Comparison of ENCODE assay signal across 8 cellular contexts in the genomic region with DNA sequence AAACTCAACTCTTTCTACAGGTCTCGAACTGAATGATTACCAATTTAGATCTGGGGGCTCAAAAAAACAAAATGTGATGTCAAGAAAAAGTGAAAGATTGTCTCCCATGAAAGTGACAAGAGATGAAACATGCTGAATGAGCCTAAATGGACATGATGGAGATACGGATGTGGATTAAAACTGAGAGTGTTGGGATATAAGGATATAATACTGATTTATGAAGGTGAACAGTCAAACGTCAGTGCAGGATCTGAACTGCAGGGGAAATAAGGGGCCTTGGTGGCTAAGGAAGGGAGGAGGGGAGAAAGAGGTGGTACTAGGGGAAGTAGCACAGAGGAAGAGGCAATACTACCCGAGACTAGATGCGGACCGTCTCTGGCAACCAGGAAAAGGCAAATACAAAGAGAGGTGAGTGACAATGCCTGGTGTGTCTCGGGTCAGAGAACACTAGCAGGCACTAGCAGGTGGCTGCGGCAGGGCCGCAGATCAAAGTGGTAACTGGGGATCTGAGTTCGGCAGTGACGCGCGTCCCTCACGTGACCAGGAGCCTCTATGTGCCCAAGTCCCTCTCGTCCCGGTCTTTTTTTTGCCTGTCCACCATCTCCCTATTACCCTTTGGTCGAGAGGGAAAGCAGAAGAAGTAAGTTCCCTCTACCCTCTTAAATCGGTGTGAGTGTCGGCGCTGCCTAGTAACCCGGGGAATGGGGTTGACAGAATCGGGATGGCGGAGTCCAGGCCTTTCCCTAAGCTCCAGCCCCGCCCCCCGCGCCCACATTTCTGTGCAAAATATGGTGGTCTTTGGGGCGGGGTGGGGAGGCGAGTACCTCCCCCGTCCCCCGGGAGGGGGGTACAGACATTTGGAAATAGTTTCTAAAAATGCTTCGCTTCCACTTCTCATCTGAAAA. TPM values are rescaled to one million over a fixed set of nuclear protein-coding genes. Genes with fewer than 3 reads are reported as not detected.
DNase-seq lines count a peak whose midpoint lies in the region; FAIRE-seq and TF ChIP-seq lines count a peak whose summit lies in the region.

A gene with protein sequence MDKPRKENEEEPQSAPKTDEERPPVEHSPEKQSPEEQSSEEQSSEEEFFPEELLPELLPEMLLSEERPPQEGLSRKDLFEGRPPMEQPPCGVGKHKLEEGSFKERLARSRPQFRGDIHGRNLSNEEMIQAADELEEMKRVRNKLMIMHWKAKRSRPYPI (plus strand): TSS at position 590 of the 905 bp plus-strand sequence. CDS start 942 bp downstream, outside the sequence.

- intact Hi-C loops in kidney (cut with DNase I) = no loop called here

- 3 to 26% (median 7%) methylated on average over 22 to 31 of the region's 31 CpGs for WGBS in small intestine, 3 donors

- H3K36me3 ChIP-seq in H7 (replicated peaks; ENCODE audit: control insufficient read depth, insufficient read depth, low read length) (no peaks in the 10 kb centered on the region), MG63 (peaks cover 3% of the 10 kb centered on the region), kidney (ENCODE audit: control insufficient read depth in 1 of 2, insufficient read depth in 2 of 2, low read length in 2 of 2) (no peaks in the 10 kb centered on the region), small intestine (ENCODE audit: control insufficient read depth in 2 of 2, insufficient read depth in 2 of 2, low read length in 2 of 2) (no peaks in the 10 kb centered on the region)

- TF ChIP-seq CTCF in GM10266 (IDR thresholded peaks at IDR 0.05; ENCODE audit: control insufficient read depth, insufficient read depth, low read depth, missing control alignments) (no peak), kidney (IDR thresholded peaks at IDR 0.05; ENCODE audit: borderline replicate concordance, extremely low read depth, insufficient read depth) (no peak)

- H3K27ac ChIP-seq in kidney (ENCODE audit: low read depth in 2 of 2, low read length in 2 of 2) = peak within 1 kb of the TSS; percentile 83 to 93
- H3K27ac ChIP-seq in small intestine (ENCODE audit: low read depth in 1 of 2, low read length in 1 of 2) = peak within 1 kb of the TSS; percentile 60 to 94

- H3K4me3 Mint-ChIP-seq in T-helper 1 cell treated with Interleukin-12 subunit alpha and Interleukin-12 subunit beta and Interleukin-4 antibody, amounts not matched to agents 30 μg/mL and 1 μg/mL, for 36 hours = peak within 1 kb of the TSS; percentile 87

- DNase-seq in GM10266 (ENCODE audit: extremely low spot score) (peak; percentile 17), H7 (peak; percentile 49), MG63 (peak; percentile 44), cerebellum (ENCODE audit: low spot score) (peak; percentile 68), kidney (peak; percentile 87), small intestine (peak; percentile 79), NCI-H1048 (lab: John Stamatoyannopoulos, UW) (no peak)

- peak within 1 kb of the TSS; percentile 86 for H3K4me3 ChIP-seq in H7 (ENCODE audit: insufficient read depth, low read depth, low read length)
- H3K4me3 ChIP-seq in MG63 = peak within 1 kb of the TSS; percentile 63
- peak within 1 kb of the TSS; percentile 84 to 86 for H3K4me3 ChIP-seq in kidney (ENCODE audit: low read length in 2 of 2)
- H3K4me3 ChIP-seq in small intestine (ENCODE audit: low read depth in 1 of 2, low read length in 2 of 2) = peak within 1 kb of the TSS; percentile 57 to 64

- H3K27me3 Mint-ChIP-seq in T-helper 1 cell treated with Interleukin-12 subunit alpha and Interleukin-12 subunit beta and Interleukin-4 antibody, amounts not matched to agents 30 μg/mL and 1 μg/mL, for 36 hours (ENCODE audit: low read depth) = no peaks in the 10 kb centered on the region

- peak within 1 kb of the TSS; percentile 82 to 89 for H3K9ac ChIP-seq in kidney (ENCODE audit: low read length in 2 of 2)

- no peaks in the 10 kb centered on the region for H3K9me3 Mint-ChIP-seq in T-helper 1 cell treated with Interleukin-12 subunit alpha and Interleukin-12 subunit beta and Interleukin-4 antibody, amounts not matched to agents 30 μg/mL and 1 μg/mL, for 36 hours

- H3K27me3 ChIP-seq in H7 (ENCODE audit: control insufficient read depth, insufficient read depth, low read length) (no peaks in the 10 kb centered on the region), MG63 (no peaks in the 10 kb centered on the region), small intestine (ENCODE audit: control insufficient read depth in 2 of 2, insufficient read depth in 2 of 2, low read length in 2 of 2) (no peaks in the 10 kb centered on the region)

- H3K9me3 ChIP-seq in MG63 (no peaks in the 10 kb centered on the region), kidney (ENCODE audit: control insufficient read depth in 1 of 2, low read length in 2 of 2) (no peaks in the 10 kb centered on the region), small intestine (ENCODE audit: control insufficient read depth, low read depth) (no peaks in the 10 kb centered on the region)

- H3K4me1 ChIP-seq in kidney (ENCODE audit: control insufficient read depth in 1 of 2, insufficient read depth in 1 of 2, low read depth in 1 of 2, low read length in 2 of 2) = peaks cover 0 to 7% of the 10 kb centered on the region in 2 donors
- H3K4me1 ChIP-seq in small intestine (ENCODE audit: control insufficient read depth in 2 of 2, insufficient read depth in 1 of 2, low read depth in 1 of 2, low read length in 1 of 2) = no peaks in the 10 kb centered on the region

- H3K36me3 Mint-ChIP-seq in T-helper 1 cell treated with Interleukin-12 subunit alpha and Interleukin-12 subunit beta and Interleukin-4 antibody, amounts not matched to agents 30 μg/mL and 1 μg/mL, for 36 hours (ENCODE audit: low read depth) = no peaks in the 10 kb centered on the region

- H3K4me1 Mint-ChIP-seq in T-helper 1 cell treated with Interleukin-12 subunit alpha and Interleukin-12 subunit beta and Interleukin-4 antibody, amounts not matched to agents 30 μg/mL and 1 μg/mL, for 36 hours (ENCODE audit: low read depth) = peaks cover 15% of the 10 kb centered on the region

- peak within 1 kb of the TSS; percentile 49 for H3K27ac Mint-ChIP-seq in T-helper 1 cell treated with Interleukin-12 subunit alpha and Interleukin-12 subunit beta and Interleukin-4 antibody, amounts not matched to agents 30 μg/mL and 1 μg/mL, for 36 hours

- FAIRE-seq in kidney (lab: Jason Lieb, UNC) (no peak), small intestine (lab: Jason Lieb, UNC) (no peak)

RNA-seq across cellular contexts. Expression of the gene that starts here (rescaled TPM):
- 9.2 and 10.3 TPM in 2 replicates for total RNA-seq in H7 (2014; rRNA removed; shearing (Covaris generic))
- 25.0 and 63.8 TPM in 2 replicates for total RNA-seq in MG63 (2014; rRNA removed; shearing (Covaris generic); ENCODE audit: low replicate concordance)
- total RNA-seq in cerebellum (19.5 TPM), kidney (30.3 TPM)
- polyA plus RNA-seq in kidney (ENCODE audit: insufficient read depth, low read depth, low replicate concordance) (32.5 TPM), small intestine (10 to 100 TPM; 17.9 to 33.0 (median 23.2) TPM)
